In the genomic region with DNA sequence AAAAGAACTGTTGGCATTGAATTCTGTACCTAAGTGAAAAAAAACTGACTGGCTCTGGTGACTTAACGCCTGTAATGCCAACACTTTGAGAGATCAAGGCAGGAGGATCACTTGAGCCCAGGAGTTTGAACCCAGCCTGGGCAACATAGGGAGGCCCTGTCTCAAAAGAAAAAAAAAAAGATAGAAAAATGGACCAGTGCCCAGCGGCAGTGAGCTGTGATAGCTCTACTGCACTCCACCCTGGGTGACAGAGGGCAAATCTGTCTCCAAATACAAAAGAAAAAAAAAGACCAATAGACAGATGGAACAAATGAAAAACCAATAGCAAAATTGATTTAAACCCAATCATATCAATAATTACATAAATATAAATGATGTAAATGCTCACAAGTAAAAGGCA, we compare ENCODE assay signal across 6 cellular contexts. TPM values are rescaled to one million over a fixed set of nuclear protein-coding genes. Genes with fewer than 3 reads are reported as not detected.
DNase-seq lines count a peak whose midpoint lies in the region; ATAC-seq and TF ChIP-seq lines count a peak whose summit lies in the region.

No MANE protein-coding gene starts in this region.

- no peak overlapping the region for H3K9ac ChIP-seq in SK-N-SH

- WGBS in body of pancreas, 2 donors, result 9 to 12% methylated on average over 2 of the region's 2 CpGs
- 93% methylated on average over 2 of the region's 2 CpGs for WGBS in SK-N-SH (ENCODE audit: low lambda C conversion rate)

- peaks cover 0 to 4% of the 10 kb centered on the region in 2 donors for H3K27me3 Mint-ChIP-seq in CD4-positive, alpha-beta memory T cell

- H3K9me2 ChIP-seq in SK-N-SH, result no peaks in the 10 kb centered on the region

- CTCF ChIA-PET in CD4-positive, alpha-beta memory T cell (lab: Charles Lee; ENCODE audit: partially characterized antibody), result no interaction called here
- CTCF ChIA-PET in SK-N-SH (lab: Yijun Ruan, JAX), result interaction anchor here (0.6 kb wide), 1 partner anchor 37 kb away, joined by 4 read pairs; a partner anchor contains a TSS

- no peaks in the 10 kb centered on the region for H3K79me2 ChIP-seq in SK-N-SH (ENCODE audit: insufficient read depth)

- H3K36me3 ChIP-seq in CD4-positive, alpha-beta memory T cell (ENCODE audit: insufficient read depth, low read length), result no peaks in the 10 kb centered on the region
- no peaks in the 10 kb centered on the region for H3K36me3 ChIP-seq in body of pancreas (replicated peaks in 1 of 2; ENCODE audit: insufficient read depth in 1 of 2, low read depth in 2 of 2)
- no peaks in the 10 kb centered on the region for H3K36me3 ChIP-seq in mucosa of descending colon (ENCODE audit: low read depth)
- no peaks in the 10 kb centered on the region for H3K36me3 ChIP-seq in uterus
- H3K36me3 ChIP-seq in SK-N-SH (replicated peaks in 1 of 2; ENCODE audit: control insufficient read depth in 1 of 2, insufficient read depth in 2 of 2, low read length in 1 of 2), result peaks cover 0 to 33% of the 10 kb centered on the region in 2 experiments

- TF ChIP-seq CTCF in body of pancreas (IDR thresholded peaks at IDR 0.05) (no peak), mucosa of descending colon (IDR thresholded peaks at IDR 0.05) (no peak), uterus (IDR thresholded peaks at IDR 0.05) (no peak), SK-N-SH (IDR thresholded peaks at IDR 0.05) (no peak)

- H3K4me3 Mint-ChIP-seq in CD4-positive, alpha-beta memory T cell, result peak overlapping the region; percentile 7 to 76 (median 50)

- H3K4me2 ChIP-seq in SK-N-SH, result no peak overlapping the region

- peaks cover 0 to under 1% of the 10 kb centered on the region in 2 donors for H3K9me3 ChIP-seq in CD4-positive, alpha-beta memory T cell (ENCODE audit: control insufficient read depth in 1 of 2, low read length in 2 of 2)
- H3K9me3 ChIP-seq in body of pancreas, result peaks cover 0 to under 1% (median 0%) of the 10 kb centered on the region in 3 donors
- H3K9me3 ChIP-seq in mucosa of descending colon, result peaks cover 3% of the 10 kb centered on the region
- no peaks in the 10 kb centered on the region for H3K9me3 ChIP-seq in uterus
- peaks cover 13% of the 10 kb centered on the region; the same call in 1 of the 2 replicates for H3K9me3 ChIP-seq in SK-N-SH

- intact Hi-C loops in CD4-positive, alpha-beta memory T cell (cut with micrococcal nuclease), result no loop called here
- intact Hi-C loops in body of pancreas (cut with DNase I) (no loop called here), mucosa of descending colon (cut with DNase I, micrococcal nuclease) (no loop called here), uterus (cut with DNase I; ENCODE audit: low total_unique reads) (no loop called here)

- TF ChIP-seq POLR2A in body of pancreas (IDR thresholded peaks at IDR 0.05), result no peak
- TF ChIP-seq POLR2A in uterus (IDR thresholded peaks at IDR 0.05), result no peak

- peaks cover 0 to 10% (median 1%) of the 10 kb centered on the region in 4 donors for H3K4me1 Mint-ChIP-seq in CD4-positive, alpha-beta memory T cell

- ATAC-seq in body of pancreas, result no peak
- ATAC-seq in mucosa of descending colon, result no peak
- ATAC-seq in HG03280 (IDR thresholded peaks at IDR 0.05; ENCODE audit: unreplicated experiment), result no peak

- H3K9me3 Mint-ChIP-seq in CD4-positive, alpha-beta memory T cell, result peaks cover 0 to 17% (median 4%) of the 10 kb centered on the region in 8 donors

- no peak overlapping the region for H2AFZ ChIP-seq in SK-N-SH (ENCODE audit: low read depth)

- peaks cover 6 to 10% of the 10 kb centered on the region in 2 donors for H3K36me3 Mint-ChIP-seq in CD4-positive, alpha-beta memory T cell

- H3K27ac ChIP-seq in CD4-positive, alpha-beta memory T cell (ENCODE audit: low read depth, low read length), result no peak overlapping the region
- peak overlapping the region; percentile 73 to 89 (median 79) for H3K27ac ChIP-seq in body of pancreas
- H3K27ac ChIP-seq in uterus, result no peak overlapping the region
- no peak overlapping the region for H3K27ac ChIP-seq in SK-N-SH (ENCODE audit: low read depth in 2 of 2, low read length in 1 of 2)

- H3K4me1 ChIP-seq in CD4-positive, alpha-beta memory T cell (ENCODE audit: insufficient read depth, low read length), result peaks cover 6% of the 10 kb centered on the region
- H3K4me1 ChIP-seq in body of pancreas (peaks cover 37% of the 10 kb centered on the region), mucosa of descending colon (ENCODE audit: low read depth) (peaks cover 19% of the 10 kb centered on the region), uterus (no peaks in the 10 kb centered on the region), SK-N-SH (ENCODE audit: control insufficient read depth in 1 of 2, insufficient read depth in 2 of 2, low read depth in 1 of 2, low read length in 1 of 2) (no peaks in the 10 kb centered on the region)

- DNase-seq in CD4-positive, alpha-beta memory T cell, result no peak
- no peak for DNase-seq in body of pancreas
- no peak for DNase-seq in mucosa of descending colon
- no peak for DNase-seq in uterus
- DNase-seq in SK-N-SH, result no peak

- no peak for TF ChIP-seq RAD21 in SK-N-SH (IDR thresholded peaks at IDR 0.05; ENCODE audit: low read length)

- H3F3A ChIP-seq in SK-N-SH (replicated peaks; ENCODE audit: insufficient read depth), result no peaks in the 10 kb centered on the region

- no peaks in the 10 kb centered on the region for H3K27me3 ChIP-seq in CD4-positive, alpha-beta memory T cell (ENCODE audit: insufficient read depth, low read length)
- H3K27me3 ChIP-seq in body of pancreas (no peaks in the 10 kb centered on the region), uterus (no peaks in the 10 kb centered on the region), SK-N-SH (ENCODE audit: insufficient read depth) (no peaks in the 10 kb centered on the region; the same call in 1 of the 2 replicates)

- no peak for TF ChIP-seq EP300 in SK-N-SH (IDR thresholded peaks at IDR 0.05; ENCODE audit: borderline replicate concordance in 1 of 2, low read depth in 1 of 2, low read length in 1 of 2)

- peak overlapping the region in 1 of 2 donors; percentile 35 for H3K4me3 ChIP-seq in CD4-positive, alpha-beta memory T cell (ENCODE audit: low read length in 2 of 2)
- H3K4me3 ChIP-seq in body of pancreas, result peak overlapping the region; percentile 36 to 38
- peak overlapping the region; percentile 11 for H3K4me3 ChIP-seq in mucosa of descending colon
- no peak overlapping the region for H3K4me3 ChIP-seq in uterus
- H3K4me3 ChIP-seq in SK-N-SH (ENCODE audit: low read depth in 2 of 2, low read length in 1 of 2), result no peak overlapping the region

- POLR2A ChIA-PET in CD4-positive, alpha-beta memory T cell (lab: Charles Lee; ENCODE audit: partially characterized antibody), result no interaction called here
- POLR2A ChIA-PET in SK-N-SH (lab: Yijun Ruan, JAX), result no interaction called here

- H4K20me1 ChIP-seq in SK-N-SH (ENCODE audit: insufficient read depth), result no peaks in the 10 kb centered on the region

- H3K27ac Mint-ChIP-seq in CD4-positive, alpha-beta memory T cell, result no peak overlapping the region

TF ChIP-seq in SK-N-SH, 30 proteins besides CTCF, POLR2A, EP300 and RAD21 (continues in another document):
- no peak for TF ChIP-seq FOSL2 (IDR thresholded peaks at IDR 0.05; ENCODE audit: borderline replicate concordance, low read depth)
- no peak for TF ChIP-seq POLR2AphosphoS5 (IDR thresholded peaks at IDR 0.05; ENCODE audit: low read depth, low read length)
- TF ChIP-seq SMC3 (IDR thresholded peaks at IDR 0.05; ENCODE audit: low read depth, low read length), result no peak
- TF ChIP-seq MXI1 (IDR thresholded peaks at IDR 0.05; ENCODE audit: low read depth, low read length), result no peak
- TF ChIP-seq GABPA (IDR thresholded peaks at IDR 0.05; ENCODE audit: low read depth), result no peak
- TF ChIP-seq GATA2 (CRISPR knock-in tag; IDR thresholded peaks at IDR 0.05), result no peak

RNA-seq across cellular contexts. Expression of a gene that starts 0.7 kb away (rescaled TPM):
- 1 to 10 TPM in 1 of 2 experiments, under 1 TPM in 1; 0.86 to 1.1 TPM for total RNA-seq in CD4-positive, alpha-beta memory T cell
- not detected for polyA plus RNA-seq in CD4-positive, alpha-beta memory T cell
- total RNA-seq in body of pancreas (100 to 1,000 TPM in 1 of 2 donors, 10 to 100 TPM in 1; 57.4 to 479 TPM), mucosa of descending colon (10 to 100 TPM; 40.9 to 97.8 (median 93.7) TPM), uterus (1 to 10 TPM in 2 of 4 donors, not detected in 2; 1.2 to 4.3 TPM)
- 0.38 and 0.54 TPM in 2 replicates for polyA plus RNA-seq in SK-N-SH (2012; rRNA removed)
- polyA plus RNA-seq in SK-N-SH (2012; cell fraction: cytosol; rRNA removed), result 0.04 and 0.10 TPM in 2 replicates
- 3.8 and 6.8 TPM in 2 replicates for polyA plus RNA-seq in SK-N-SH (2012; cell fraction: nucleus; rRNA removed)

RNA-seq across cellular contexts. Expression of a gene that starts 22.7 kb away (rescaled TPM):
- 10 to 100 TPM; 25.1 to 26.3 TPM for total RNA-seq in CD4-positive, alpha-beta memory T cell
- 100 to 1,000 TPM in 1 of 2 donors, 10 to 100 TPM in 1; 89.0 to 134 TPM for polyA plus RNA-seq in CD4-positive, alpha-beta memory T cell
- 10 to 100 TPM; 24.1 to 45.1 TPM for total RNA-seq in body of pancreas
- 10 to 100 TPM; 57.9 to 85.2 (median 72.1) TPM for total RNA-seq in mucosa of descending colon
- total RNA-seq in uterus, result 100 to 1,000 TPM in 1 of 4 donors, 10 to 100 TPM in 2, 1 to 10 TPM in 1; 5.6 to 108 (median 33.6) TPM
- polyA plus RNA-seq in SK-N-SH (2012; rRNA removed), result 36.8 and 40.7 TPM in 2 replicates
- 26.8 and 34.6 TPM in 2 replicates for polyA plus RNA-seq in SK-N-SH (2012; cell fraction: cytosol; rRNA removed)
- polyA plus RNA-seq in SK-N-SH (2012; cell fraction: nucleus; rRNA removed), result 25.4 and 31.4 TPM in 2 replicates

RNA-seq across cellular contexts. Expression of a gene that starts 22.9 kb away (rescaled TPM):
- 10 to 100 TPM in 1 of 2 experiments, 1 to 10 TPM in 1; 7.4 to 10.2 TPM for total RNA-seq in CD4-positive, alpha-beta memory T cell
- 1 to 10 TPM; 3.0 to 4.7 TPM for polyA plus RNA-seq in CD4-positive, alpha-beta memory T cell
- 10 to 100 TPM in 1 of 2 donors, 1 to 10 TPM in 1; 9.6 to 23.4 TPM for total RNA-seq in body of pancreas
- total RNA-seq in mucosa of descending colon, result 10 to 100 TPM; 11.3 to 16.2 (median 13.6) TPM
- 10 to 100 TPM in 2 of 4 donors, 1 to 10 TPM in 1, under 1 TPM in 1; 0.88 to 18.1 (median 8.2) TPM for total RNA-seq in uterus
- polyA plus RNA-seq in SK-N-SH (2012; rRNA removed), result 16.9 and 19.1 TPM in 2 replicates
- polyA plus RNA-seq in SK-N-SH (2012; cell fraction: cytosol; rRNA removed), result 6.0 and 11.3 TPM in 2 replicates
- polyA plus RNA-seq in SK-N-SH (2012; cell fraction: nucleus; rRNA removed), result 23.0 and 23.6 TPM in 2 replicates

RNA-seq across cellular contexts. Expression of a gene that starts 37.6 kb away (rescaled TPM):
- total RNA-seq in CD4-positive, alpha-beta memory T cell, result 10 to 100 TPM; 17.0 to 18.6 TPM
- 10 to 100 TPM; 14.1 to 23.7 TPM for polyA plus RNA-seq in CD4-positive, alpha-beta memory T cell
- total RNA-seq in body of pancreas (10 to 100 TPM; 17.6 to 27.7 TPM), mucosa of descending colon (10 to 100 TPM; 17.7 to 18.2 (median 18.1) TPM), uterus (10 to 100 TPM in 3 of 4 donors, 1 to 10 TPM in 1; 4.1 to 34.6 (median 15.9) TPM)
- 48.4 and 55.2 TPM in 2 replicates for polyA plus RNA-seq in SK-N-SH (2012; rRNA removed)
- polyA plus RNA-seq in SK-N-SH (2012; cell fraction: cytosol; rRNA removed), result 46.5 and 53.8 TPM in 2 replicates
- 44.5 and 50.9 TPM in 2 replicates for polyA plus RNA-seq in SK-N-SH (2012; cell fraction: nucleus; rRNA removed)

RNA-seq across cellular contexts. Expression of a gene that starts 37.9 kb away (rescaled TPM):
- total RNA-seq in CD4-positive, alpha-beta memory T cell, result 10 to 100 TPM; 34.7 to 35.3 TPM
- polyA plus RNA-seq in CD4-positive, alpha-beta memory T cell, result 10 to 100 TPM; 21.2 to 24.3 TPM
- total RNA-seq in body of pancreas (10 to 100 TPM; 15.3 to 23.7 TPM), mucosa of descending colon (10 to 100 TPM; 37.7 to 42.3 (median 38.3) TPM), uterus (10 to 100 TPM; 19.4 to 63.9 (median 41.3) TPM)
- 55.9 and 87.6 TPM in 2 replicates for polyA plus RNA-seq in SK-N-SH (2012; rRNA removed)
- 33.2 and 46.1 TPM in 2 replicates for polyA plus RNA-seq in SK-N-SH (2012; cell fraction: cytosol; rRNA removed)
- 103 and 125 TPM in 2 replicates for polyA plus RNA-seq in SK-N-SH (2012; cell fraction: nucleus; rRNA removed)

Comparison
In these comparisons a context has a peak if more than half of its experiments do, and no peak if none do; other contexts are left out.
1. H3K27ac ChIP-seq: peak in body of pancreas (4 of 4); none in CD4-positive, alpha-beta memory T cell (single experiment), uterus (0 of 2) and SK-N-SH (0 of 2).
2. H3K4me3 ChIP-seq: peak in body of pancreas (2 of 2) and mucosa of descending colon (single experiment); none in uterus (0 of 2) and SK-N-SH (0 of 2).
3. RNA of a gene that starts 0.7 kb away (total RNA-seq): 57.4 to 479 TPM in body of pancreas and 40.9 to 97.8 TPM in mucosa of descending colon; 1.2 to 4.3 TPM in uterus and 0.86 to 1.1 TPM in CD4-positive, alpha-beta memory T cell; every median in the first group is over 4 times any median in the second.